ENCODE assay signal across 1 cellular context in the genomic region with DNA sequence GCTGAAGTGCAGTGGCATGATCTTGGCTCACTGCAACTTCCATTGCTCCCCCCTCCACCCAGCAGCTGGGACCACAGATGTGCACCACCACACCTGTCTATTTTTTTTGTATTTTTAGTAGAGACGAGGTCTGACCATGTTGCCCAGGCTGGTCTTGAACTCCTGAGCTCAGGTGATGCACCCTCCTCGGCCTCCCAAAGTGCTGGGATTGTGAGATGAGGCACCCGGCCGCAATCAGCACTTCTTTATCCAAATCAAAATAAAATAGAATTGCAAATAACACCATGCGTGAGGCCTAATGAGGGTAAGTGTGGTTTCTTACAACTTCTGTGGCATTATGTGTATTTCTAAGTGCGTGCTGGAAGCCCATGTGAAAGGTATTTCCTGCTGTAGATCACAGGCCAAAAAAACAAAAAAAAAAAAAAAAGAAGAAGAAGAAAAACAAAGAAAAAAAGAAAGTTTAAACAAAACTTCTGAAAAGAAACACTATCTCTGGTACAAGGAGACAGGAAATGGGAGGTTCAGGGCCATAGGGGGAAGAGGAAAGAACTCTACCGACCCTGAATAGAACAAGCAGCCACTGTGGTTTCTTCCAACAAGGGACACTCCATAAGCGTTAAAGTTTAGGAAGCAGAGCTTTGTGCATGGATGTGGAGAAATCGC.
TF ChIP-seq lines count a peak whose summit lies in the region.

No MANE protein-coding gene starts in this region.

TF ChIP-seq in WTC11, 78 proteins besides CTCF, POLR2A, EP300 and RAD21 (continued from another document):
- TF ChIP-seq, protein P1, sequence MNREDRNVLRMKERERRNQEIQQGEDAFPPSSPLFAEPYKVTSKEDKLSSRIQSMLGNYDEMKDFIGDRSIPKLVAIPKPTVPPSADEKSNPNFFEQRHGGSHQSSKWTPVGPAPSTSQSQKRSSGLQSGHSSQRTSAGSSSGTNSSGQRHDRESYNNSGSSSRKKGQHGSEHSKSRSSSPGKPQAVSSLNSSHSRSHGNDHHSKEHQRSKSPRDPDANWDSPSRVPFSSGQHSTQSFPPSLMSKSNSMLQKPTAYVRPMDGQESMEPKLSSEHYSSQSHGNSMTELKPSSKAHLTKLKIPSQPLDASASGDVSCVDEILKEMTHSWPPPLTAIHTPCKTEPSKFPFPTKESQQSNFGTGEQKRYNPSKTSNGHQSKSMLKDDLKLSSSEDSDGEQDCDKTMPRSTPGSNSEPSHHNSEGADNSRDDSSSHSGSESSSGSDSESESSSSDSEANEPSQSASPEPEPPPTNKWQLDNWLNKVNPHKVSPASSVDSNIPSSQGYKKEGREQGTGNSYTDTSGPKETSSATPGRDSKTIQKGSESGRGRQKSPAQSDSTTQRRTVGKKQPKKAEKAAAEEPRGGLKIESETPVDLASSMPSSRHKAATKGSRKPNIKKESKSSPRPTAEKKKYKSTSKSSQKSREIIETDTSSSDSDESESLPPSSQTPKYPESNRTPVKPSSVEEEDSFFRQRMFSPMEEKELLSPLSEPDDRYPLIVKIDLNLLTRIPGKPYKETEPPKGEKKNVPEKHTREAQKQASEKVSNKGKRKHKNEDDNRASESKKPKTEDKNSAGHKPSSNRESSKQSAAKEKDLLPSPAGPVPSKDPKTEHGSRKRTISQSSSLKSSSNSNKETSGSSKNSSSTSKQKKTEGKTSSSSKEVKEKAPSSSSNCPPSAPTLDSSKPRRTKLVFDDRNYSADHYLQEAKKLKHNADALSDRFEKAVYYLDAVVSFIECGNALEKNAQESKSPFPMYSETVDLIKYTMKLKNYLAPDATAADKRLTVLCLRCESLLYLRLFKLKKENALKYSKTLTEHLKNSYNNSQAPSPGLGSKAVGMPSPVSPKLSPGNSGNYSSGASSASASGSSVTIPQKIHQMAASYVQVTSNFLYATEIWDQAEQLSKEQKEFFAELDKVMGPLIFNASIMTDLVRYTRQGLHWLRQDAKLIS (CRISPR knock-in tag; IDR thresholded peaks at IDR 0.05; ENCODE audit: borderline replicate concordance) = no peak
- TF ChIP-seq, protein P2, sequence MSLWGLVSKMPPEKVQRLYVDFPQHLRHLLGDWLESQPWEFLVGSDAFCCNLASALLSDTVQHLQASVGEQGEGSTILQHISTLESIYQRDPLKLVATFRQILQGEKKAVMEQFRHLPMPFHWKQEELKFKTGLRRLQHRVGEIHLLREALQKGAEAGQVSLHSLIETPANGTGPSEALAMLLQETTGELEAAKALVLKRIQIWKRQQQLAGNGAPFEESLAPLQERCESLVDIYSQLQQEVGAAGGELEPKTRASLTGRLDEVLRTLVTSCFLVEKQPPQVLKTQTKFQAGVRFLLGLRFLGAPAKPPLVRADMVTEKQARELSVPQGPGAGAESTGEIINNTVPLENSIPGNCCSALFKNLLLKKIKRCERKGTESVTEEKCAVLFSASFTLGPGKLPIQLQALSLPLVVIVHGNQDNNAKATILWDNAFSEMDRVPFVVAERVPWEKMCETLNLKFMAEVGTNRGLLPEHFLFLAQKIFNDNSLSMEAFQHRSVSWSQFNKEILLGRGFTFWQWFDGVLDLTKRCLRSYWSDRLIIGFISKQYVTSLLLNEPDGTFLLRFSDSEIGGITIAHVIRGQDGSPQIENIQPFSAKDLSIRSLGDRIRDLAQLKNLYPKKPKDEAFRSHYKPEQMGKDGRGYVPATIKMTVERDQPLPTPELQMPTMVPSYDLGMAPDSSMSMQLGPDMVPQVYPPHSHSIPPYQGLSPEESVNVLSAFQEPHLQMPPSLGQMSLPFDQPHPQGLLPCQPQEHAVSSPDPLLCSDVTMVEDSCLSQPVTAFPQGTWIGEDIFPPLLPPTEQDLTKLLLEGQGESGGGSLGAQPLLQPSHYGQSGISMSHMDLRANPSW (CRISPR knock-in tag; conservative IDR thresholded peaks at IDR 0.05; ENCODE audit: low read depth) = no peak
